1 cellular context compared by ENCODE assay signal in genomic region chr3:187889601-187890404, GRCh38.
TF ChIP-seq lines count a peak whose summit lies in the region.

No MANE protein-coding gene starts in this region.

TF ChIP-seq in H1, 55 proteins besides CTCF, POLR2A, EP300 and RAD21 (continued from another document):
- TF ChIP-seq CHD7 (IDR thresholded peaks at IDR 0.05; ENCODE audit: insufficient replicate concordance, low read length): no peak
- no peak for TF ChIP-seq MAX (IDR thresholded peaks at IDR 0.05)
- TF ChIP-seq RNF2 (IDR thresholded peaks at IDR 0.05; ENCODE audit: borderline replicate concordance, low read depth, low read length, missing control alignments, poor library complexity, severe bottlenecking): no peak
- TF ChIP-seq YY1 (IDR thresholded peaks at IDR 0.05; ENCODE audit: low read depth, low read length): no peak
- TF ChIP-seq TEAD4 (IDR thresholded peaks at IDR 0.05; ENCODE audit: low read depth, low read length): no peak
- TF ChIP-seq SP4 (IDR thresholded peaks at IDR 0.05; ENCODE audit: low read length): no peak
- no peak for TF ChIP-seq RXRA (IDR thresholded peaks at IDR 0.05; ENCODE audit: insufficient read depth, low read depth, low read length)
